19 cellular contexts compared by ENCODE assay signal in the genomic region with DNA sequence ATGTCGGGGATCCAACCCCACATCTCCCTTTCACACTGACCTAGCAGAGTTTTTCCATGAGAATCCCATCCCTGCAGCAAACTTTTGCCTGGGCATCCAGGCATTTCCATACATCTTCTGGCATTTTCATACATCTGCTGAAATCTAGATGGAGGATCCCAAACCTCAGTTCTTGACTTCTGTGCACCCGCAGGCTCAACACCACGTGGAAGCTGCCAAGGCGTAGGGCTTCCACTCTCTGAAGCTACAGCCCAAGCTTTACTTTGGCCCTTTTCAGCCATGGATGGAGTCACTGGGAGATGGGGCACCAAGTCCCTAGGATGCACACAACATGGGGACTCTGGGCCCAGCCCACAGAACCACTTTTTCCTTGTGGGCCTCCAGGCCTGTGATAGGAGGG. TPM values are rescaled to one million over a fixed set of nuclear protein-coding genes. Genes with fewer than 3 reads are reported as not detected.
DNase-seq lines count a peak whose midpoint lies in the region; ATAC-seq and TF ChIP-seq lines count a peak whose summit lies in the region.
"Had no signal": no experiment of that assay in that cellular context is flagged by ENCODE, and none has a peak within 500 bp of the region (broad histone marks: within the 10 kb centered on the region; RNA-seq: fewer than 3 reads in every experiment).

No MANE protein-coding gene starts in this region.

- no peak for TF ChIP-seq CTCF in type B pancreatic cell (conservative IDR thresholded peaks at IDR 0.05)

- no peak for ATAC-seq in activated CD8-positive, alpha-beta memory T cell treated with anti-CD3 and anti-CD28 coated beads, Interleukin-2, amount 10 ng/mL, durations not matched to agents 7 days and 5 days
- ATAC-seq in activated T-cell treated with anti-CD3 and anti-CD28 coated beads, Interleukin-2, amount 50 U/mL, for 72 hours (replicated peaks in 1 of 2) = no peak
- ATAC-seq in GM18870 (IDR thresholded peaks at IDR 0.05; ENCODE audit: unreplicated experiment) = no peak
- ATAC-seq: CD8-positive, alpha-beta T cell; GM12878; GM23338 had no signal

- peaks cover 8% of the 10 kb centered on the region for H3K27me3 Mint-ChIP-seq in activated CD8-positive, alpha-beta memory T cell treated with anti-CD3 and anti-CD28 coated beads, Interleukin-2, amount 10 ng/mL, durations not matched to agents 7 days and 5 days
- peaks cover 4% of the 10 kb centered on the region for H3K27me3 Mint-ChIP-seq in type B pancreatic cell
- H3K27me3 Mint-ChIP-seq in activated T-cell treated with anti-CD3 and anti-CD28 coated beads, Interleukin-2, amount 50 U/mL, for 72 hours (ENCODE audit: low read depth) = peaks cover 10% of the 10 kb centered on the region

- DNase-seq in activated CD8-positive, alpha-beta memory T cell treated with anti-CD3 and anti-CD28 coated beads for 24 hours = peak; percentile 21
- no peak for DNase-seq in activated CD8-positive, alpha-beta memory T cell treated with anti-CD3 and anti-CD28 coated beads, Interleukin-2, amount 10 ng/mL, durations not matched to agents 7 days and 5 days
- DNase-seq in islet precursor cell (peak; percentile 28), mucosa of gallbladder (ENCODE audit: low spot score) (peak; percentile 0), type B pancreatic cell (ENCODE audit: extremely low spot score, unreplicated experiment) (peak; percentile 31)
- DNase-seq in activated T-cell treated with anti-CD3 and anti-CD28 coated beads, Interleukin-2, amount 50 U/mL, for 72 hours = no peak
- DNase-seq: DMS 273 treated with DMSO at 0.1 percent for 48 hours, DMS53, DND-41, EL, HCEC 1CT had no signal

- H3K27ac Mint-ChIP-seq in activated CD8-positive, alpha-beta memory T cell treated with anti-CD3 and anti-CD28 coated beads, Interleukin-2, amount 10 ng/mL, durations not matched to agents 7 days and 5 days = no peak overlapping the region
- H3K27ac Mint-ChIP-seq in type B pancreatic cell = no peak overlapping the region
- H3K27ac Mint-ChIP-seq in activated T-cell treated with anti-CD3 and anti-CD28 coated beads, Interleukin-2, amount 50 U/mL, for 72 hours = no peak overlapping the region
- H3K27ac Mint-ChIP-seq: B cell; CD8-positive, alpha-beta T cell; GM23338 had no signal

- CTCF ChIA-PET in activated CD8-positive, alpha-beta memory T cell treated with anti-CD3 and anti-CD28 coated beads, Interleukin-2, amount 10 ng/mL, durations not matched to agents 7 days and 5 days (lab: Charles Lee) = no interaction called here

- H3K4me1 Mint-ChIP-seq in activated CD8-positive, alpha-beta memory T cell treated with anti-CD3 and anti-CD28 coated beads, Interleukin-2, amount 10 ng/mL, durations not matched to agents 7 days and 5 days = no peaks in the 10 kb centered on the region
- H3K4me1 Mint-ChIP-seq in type B pancreatic cell (ENCODE audit: unreplicated experiment) = no peaks in the 10 kb centered on the region
- H3K4me1 Mint-ChIP-seq in activated T-cell treated with anti-CD3 and anti-CD28 coated beads, Interleukin-2, amount 50 U/mL, for 72 hours (ENCODE audit: low read depth) = no peaks in the 10 kb centered on the region
- H3K4me1 Mint-ChIP-seq: B cell, GM23338 had no signal

- no peak overlapping the region for H3K4me3 Mint-ChIP-seq in activated CD8-positive, alpha-beta memory T cell treated with anti-CD3 and anti-CD28 coated beads, Interleukin-2, amount 10 ng/mL, durations not matched to agents 7 days and 5 days
- no peak overlapping the region for H3K4me3 Mint-ChIP-seq in type B pancreatic cell
- no peak overlapping the region for H3K4me3 Mint-ChIP-seq in activated T-cell treated with anti-CD3 and anti-CD28 coated beads, Interleukin-2, amount 50 U/mL, for 72 hours
- H3K4me3 Mint-ChIP-seq: B cell; CD8-positive, alpha-beta T cell; GM23338 had no signal

- H3K36me3 Mint-ChIP-seq in activated CD8-positive, alpha-beta memory T cell treated with anti-CD3 and anti-CD28 coated beads, Interleukin-2, amount 10 ng/mL, durations not matched to agents 7 days and 5 days = no peaks in the 10 kb centered on the region
- no peaks in the 10 kb centered on the region for H3K36me3 Mint-ChIP-seq in type B pancreatic cell
- H3K36me3 Mint-ChIP-seq in activated T-cell treated with anti-CD3 and anti-CD28 coated beads, Interleukin-2, amount 50 U/mL, for 72 hours (ENCODE audit: insufficient read depth in 2 of 2) = peaks cover 0 to 4% of the 10 kb centered on the region in 2 donors
- H3K36me3 Mint-ChIP-seq: CD8-positive, alpha-beta T cell had no signal

- no peaks in the 10 kb centered on the region for H3K9me3 Mint-ChIP-seq in activated CD8-positive, alpha-beta memory T cell treated with anti-CD3 and anti-CD28 coated beads, Interleukin-2, amount 10 ng/mL, durations not matched to agents 7 days and 5 days (ENCODE audit: low read depth)
- H3K9me3 Mint-ChIP-seq in type B pancreatic cell = peaks cover 8% of the 10 kb centered on the region
- H3K9me3 Mint-ChIP-seq in activated T-cell treated with anti-CD3 and anti-CD28 coated beads, Interleukin-2, amount 50 U/mL, for 72 hours = peaks cover 0 to 2% of the 10 kb centered on the region in 2 donors
- H3K9me3 Mint-ChIP-seq: CD8-positive, alpha-beta T cell had no signal

RNA-seq across cellular contexts. Expression of a gene that starts 32.2 kb away (rescaled TPM):
- not detected for total RNA-seq in activated CD8-positive, alpha-beta memory T cell treated with anti-CD3 and anti-CD28 coated beads, Interleukin-2, amount 10 ng/mL, durations not matched to agents 7 days and 5 days
- total RNA-seq in mucosa of gallbladder (not detected), type B pancreatic cell (ENCODE audit: low replicate concordance) (not detected in 2 replicates)
- total RNA-seq in activated T-cell treated with anti-CD3 and anti-CD28 coated beads, Interleukin-2, amount 50 U/mL, for 72 hours = not detected
- total RNA-seq: A172; B cell; CD8-positive, alpha-beta T cell; G401; GM12878; GM23338; HT-29 had no signal

Comparison
In these comparisons a context has a peak if more than half of its experiments do, and no peak if none do; other contexts are left out.
1. DNase-seq: peak in activated CD8-positive, alpha-beta memory T cell treated with anti-CD3 and anti-CD28 coated beads for 24 hours (single experiment), islet precursor cell (single experiment), mucosa of gallbladder (single experiment) and type B pancreatic cell (single experiment); none in activated CD8-positive, alpha-beta memory T cell treated with anti-CD3 and anti-CD28 coated beads, Interleukin-2, amount 10 ng/mL, durations not matched to agents 7 days and 5 days (single experiment) and activated T-cell treated with anti-CD3 and anti-CD28 coated beads, Interleukin-2, amount 50 U/mL, for 72 hours (0 of 2).